ENCODE assay signal across 1 cellular context in genomic region chr2:127173073-127173472, GRCh38.
TF ChIP-seq lines count a peak whose summit lies in the region.

No MANE protein-coding gene starts in this region.

TF ChIP-seq in SK-N-SH treated with all-trans-retinoic acid at 6 μM for 48 hours, 23 proteins besides CTCF, POLR2A, EP300 and RAD21 (continued from another document):
- TF ChIP-seq ZC3H10 (CRISPR knock-in tag; IDR thresholded peaks at IDR 0.05) (no peak), GLIS3 (CRISPR knock-in tag; IDR thresholded peaks at IDR 0.05) (no peak), SNAI2 (CRISPR knock-in tag; IDR thresholded peaks at IDR 0.05) (no peak), TSHZ2 (CRISPR knock-in tag; IDR thresholded peaks at IDR 0.05) (no peak)
